In genomic region chr20:63326314-63327228, GRCh38 we compare ENCODE assay signal across 1 cellular context.
A peak's percentile ranks its signal among the peaks of the same experiment; 100 is the strongest.
TF ChIP-seq lines count a peak whose summit lies in the region.

No MANE protein-coding gene starts in this region.

TF ChIP-seq in GM12878, 131 proteins besides CTCF, POLR2A, EP300 and RAD21:
- TF ChIP-seq SPI1 (IDR thresholded peaks at IDR 0.05; ENCODE audit: borderline replicate concordance, insufficient read depth, low read depth, low read length) (peak; percentile 14; the same call in 1 of the 2 replicates), ZBTB40 (IDR thresholded peaks at IDR 0.05; ENCODE audit: borderline replicate concordance) (peak; percentile 40; the same call in 1 of the 2 replicates), POU2F2 (IDR thresholded peaks at IDR 0.05; ENCODE audit: borderline replicate concordance, low read depth, low read length) (no peak), SIN3A (IDR thresholded peaks at IDR 0.05; ENCODE audit: low read depth, low read length) (no peak), ETV6 (conservative IDR thresholded peaks at IDR 0.05 in 1 of 2, IDR thresholded peaks at IDR 0.05 in 1 of 2; ENCODE audit: borderline replicate concordance in 1 of 2, low read depth in 1 of 2) (peak; percentile 65 to 89; a peak in 2 of 4 replicates), EGR1 (IDR thresholded peaks at IDR 0.05; ENCODE audit: borderline replicate concordance in 1 of 2, low read depth in 2 of 2, low read length in 2 of 2) (peak in 1 of 2 experiments; percentile 31; a peak in 1 of 3 replicates), SUPT20H (IDR thresholded peaks at IDR 0.05; ENCODE audit: borderline replicate concordance, control insufficient read depth, low read depth, low read length) (no peak), BHLHE40 (IDR thresholded peaks at IDR 0.05; ENCODE audit: borderline replicate concordance in 1 of 2, low read depth in 2 of 2, low read length in 1 of 2) (no peak), IKZF1 (conservative IDR thresholded peaks at IDR 0.05) (peak; percentile 58), GABPA (IDR thresholded peaks at IDR 0.05; ENCODE audit: low read depth) (peak; percentile 70), MEF2B (IDR thresholded peaks at IDR 0.05; ENCODE audit: partially characterized antibody, poor library complexity, severe bottlenecking) (peak; percentile 29)
- TF ChIP-seq, protein P1, sequence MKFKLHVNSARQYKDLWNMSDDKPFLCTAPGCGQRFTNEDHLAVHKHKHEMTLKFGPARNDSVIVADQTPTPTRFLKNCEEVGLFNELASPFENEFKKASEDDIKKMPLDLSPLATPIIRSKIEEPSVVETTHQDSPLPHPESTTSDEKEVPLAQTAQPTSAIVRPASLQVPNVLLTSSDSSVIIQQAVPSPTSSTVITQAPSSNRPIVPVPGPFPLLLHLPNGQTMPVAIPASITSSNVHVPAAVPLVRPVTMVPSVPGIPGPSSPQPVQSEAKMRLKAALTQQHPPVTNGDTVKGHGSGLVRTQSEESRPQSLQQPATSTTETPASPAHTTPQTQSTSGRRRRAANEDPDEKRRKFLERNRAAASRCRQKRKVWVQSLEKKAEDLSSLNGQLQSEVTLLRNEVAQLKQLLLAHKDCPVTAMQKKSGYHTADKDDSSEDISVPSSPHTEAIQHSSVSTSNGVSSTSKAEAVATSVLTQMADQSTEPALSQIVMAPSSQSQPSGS (IDR thresholded peaks at IDR 0.05; ENCODE audit: low read length): no peak
